8 cellular contexts compared by ENCODE assay signal in genomic region chr10:132518572-132519381, GRCh38. TPM values are rescaled to one million over a fixed set of nuclear protein-coding genes. Genes with fewer than 3 reads are reported as not detected.
A peak's percentile ranks its signal among the peaks of the same experiment; 100 is the strongest.
DNase-seq lines count a peak whose midpoint lies in the region; ATAC-seq and TF ChIP-seq lines count a peak whose summit lies in the region.

No MANE protein-coding gene starts in this region.

- peak overlapping the region; percentile 91; the same call in 1 of the 2 replicates for H3K27ac Mint-ChIP-seq in GM23338

- H3F3A ChIP-seq in GM23338 (replicated peaks; ENCODE audit: low read depth): 0 out of 2 replicates have a peak, but pooled peaks cover 4% of the 10 kb centered on the region

- no peaks in the 10 kb centered on the region for H3K79me2 ChIP-seq in GM23338 (replicated peaks; ENCODE audit: insufficient read depth)

- peak overlapping the region; percentile 78 for H2AFZ ChIP-seq in GM23338

- H3K9me3 Mint-ChIP-seq in GM23338: no peaks in the 10 kb centered on the region

- no peaks in the 10 kb centered on the region for H3K36me3 ChIP-seq in GM23338 (ENCODE audit: insufficient read depth)

- H3K4me2 ChIP-seq in GM23338: peak overlapping the region; percentile 93

- H4K20me1 ChIP-seq in GM23338 (replicated peaks; ENCODE audit: insufficient read depth): no peaks in the 10 kb centered on the region

- peaks cover 32% of the 10 kb centered on the region for H3K4me1 Mint-ChIP-seq in GM23338

- ATAC-seq in GM23338 (peak; percentile 70), Right ventricle myocardium superior (ENCODE audit: poor library complexity) (peak; percentile 68), HG03039 (IDR thresholded peaks at IDR 0.05; ENCODE audit: unreplicated experiment) (no peak), GM21619 (IDR thresholded peaks at IDR 0.05; ENCODE audit: unreplicated experiment) (no peak), GM18511 (IDR thresholded peaks at IDR 0.05; ENCODE audit: unreplicated experiment) (no peak)

- TF ChIP-seq CTCF in GM23338 (conservative IDR thresholded peaks at IDR 0.05; ENCODE audit: low read depth in 2 of 2): no peak

- H3K4me3 ChIP-seq in GM23338: peak overlapping the region; percentile 67

- peaks cover 31% of the 10 kb centered on the region for H3K27me3 Mint-ChIP-seq in GM23338 (ENCODE audit: insufficient read depth, low read depth, poor library complexity)

- intact Hi-C loops in Right ventricle myocardium superior (cut with DNase I): loop anchor here (2.0 to 5.0 kb wide), 2 partner anchors 18 to 114 kb away; partner anchors contain the start of gene INPP5A
- intact Hi-C loops in posterior vena cava (cut with DNase I): loop anchor here (5.0 to 10.0 kb wide), 2 partner anchors 54 to 114 kb away; no protein-coding TSS in a partner anchor

- H3K27ac ChIP-seq in GM23338 (ENCODE audit: low read depth): no peak overlapping the region

- peaks cover 26% of the 10 kb centered on the region for H3K4me1 ChIP-seq in GM23338 (ENCODE audit: insufficient read depth)

- H3K36me3 Mint-ChIP-seq in GM23338 (ENCODE audit: low read depth): no peaks in the 10 kb centered on the region

- DNase-seq in GM23338 (ENCODE audit: low spot score): peak; percentile 91
- peak; percentile 38 for DNase-seq in NCI-H345 treated with DMSO at 0.1 percent for 48 hours (lab: John Stamatoyannopoulos, UW; ENCODE audit: unreplicated experiment)
- DNase-seq in Right ventricle myocardium superior: peak; percentile 86
- peak; percentile 74 for DNase-seq in posterior vena cava (ENCODE audit: low spot score)
- no peak for DNase-seq in NOMO-1 treated with DMSO at 0.1 percent for 48 hours (lab: John Stamatoyannopoulos, UW; ENCODE audit: unreplicated experiment)

- H3K27me3 ChIP-seq in GM23338 (ENCODE audit: insufficient read depth): peaks cover 10% of the 10 kb centered on the region; the same call in 1 of the 2 replicates

- H3K9me2 ChIP-seq in GM23338 (ENCODE audit: insufficient read depth): no peaks in the 10 kb centered on the region

- peak overlapping the region; percentile 90 for H3K4me3 Mint-ChIP-seq in GM23338

TF ChIP-seq in GM23338, 12 proteins besides CTCF, POLR2A, EP300 and RAD21:
- no peak for TF ChIP-seq EZH2 (IDR thresholded peaks at IDR 0.05; ENCODE audit: low read depth, unreplicated experiment)
- TF ChIP-seq CREB1 (CRISPR knock-in tag; IDR thresholded peaks at IDR 0.05; ENCODE audit: low read depth): 0 out of 2 replicates have a peak, but pooled peaks have one; percentile 4
- TF ChIP-seq POLR2AphosphoS5 (IDR thresholded peaks at IDR 0.05; ENCODE audit: low read depth): peak; percentile 51

RNA-seq across cellular contexts. Expression of gene INPP5A, which starts 18.8 kb away (rescaled TPM):
- total RNA-seq in GM23338 (2014; rRNA removed; shearing (Covaris generic)): 40.6 and 42.5 TPM in 2 replicates
- 5.6 and 5.9 TPM in 2 replicates for polyA plus RNA-seq in GM23338 (2016; fragmentation: Nextera tagmentation; extraction: Ambion mirVana)
- total RNA-seq in Right ventricle myocardium superior (99.1 TPM), posterior vena cava (100 to 1,000 TPM in 1 of 2 donors, 10 to 100 TPM in 1; 65.2 to 102 TPM)

Comparison
In these comparisons a context has a peak if more than half of its experiments do, and no peak if none do; other contexts are left out.
1. ATAC-seq: peak in GM23338 (single experiment) and Right ventricle myocardium superior (single experiment); none in HG03039 (single experiment), GM21619 (single experiment) and GM18511 (single experiment).